In genomic region chr18:267688-268552, GRCh38 we compare ENCODE assay signal across 1 cellular context.
A peak's percentile ranks its signal among the peaks of the same experiment; 100 is the strongest.
TF ChIP-seq lines count a peak whose summit lies in the region.

Gene THOC1 (minus strand): TSS chr18:268047. CDS start chr18:268019, 28 bp downstream.

TF ChIP-seq in HepG2, 621 proteins besides CTCF, POLR2A, EP300 and RAD21 (continued from another document and continues in another):
- TF ChIP-seq, protein P1, sequence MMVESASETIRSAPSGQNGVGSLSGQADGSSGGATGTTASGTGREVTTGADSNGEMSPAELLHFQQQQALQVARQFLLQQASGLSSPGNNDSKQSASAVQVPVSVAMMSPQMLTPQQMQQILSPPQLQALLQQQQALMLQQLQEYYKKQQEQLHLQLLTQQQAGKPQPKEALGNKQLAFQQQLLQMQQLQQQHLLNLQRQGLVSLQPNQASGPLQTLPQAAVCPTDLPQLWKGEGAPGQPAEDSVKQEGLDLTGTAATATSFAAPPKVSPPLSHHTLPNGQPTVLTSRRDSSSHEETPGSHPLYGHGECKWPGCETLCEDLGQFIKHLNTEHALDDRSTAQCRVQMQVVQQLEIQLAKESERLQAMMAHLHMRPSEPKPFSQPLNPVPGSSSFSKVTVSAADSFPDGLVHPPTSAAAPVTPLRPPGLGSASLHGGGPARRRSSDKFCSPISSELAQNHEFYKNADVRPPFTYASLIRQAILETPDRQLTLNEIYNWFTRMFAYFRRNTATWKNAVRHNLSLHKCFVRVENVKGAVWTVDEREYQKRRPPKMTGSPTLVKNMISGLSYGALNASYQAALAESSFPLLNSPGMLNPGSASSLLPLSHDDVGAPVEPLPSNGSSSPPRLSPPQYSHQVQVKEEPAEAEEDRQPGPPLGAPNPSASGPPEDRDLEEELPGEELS (CRISPR knock-in tag; IDR thresholded peaks at IDR 0.05): peak; percentile 54
- 0 out of 2 replicates have a peak, but pooled peaks have one; percentile 61 for TF ChIP-seq ZBTB38 (CRISPR knock-in tag; IDR thresholded peaks at IDR 0.05)
- peak; percentile 98 for TF ChIP-seq ZNF788 (CRISPR knock-in tag; IDR thresholded peaks at IDR 0.05; ENCODE audit: borderline replicate concordance)
- peak; percentile 70; the same call in 1 of the 2 replicates for TF ChIP-seq ZNF441 (CRISPR knock-in tag; IDR thresholded peaks at IDR 0.05; ENCODE audit: borderline replicate concordance)
- no peak for TF ChIP-seq RBM22 (optimal IDR thresholded peaks at IDR 0.05; ENCODE audit: low read length)
- TF ChIP-seq CHCHD3 (CRISPR knock-in tag; IDR thresholded peaks at IDR 0.05): no peak; the same call in 1 of the 2 replicates
- TF ChIP-seq ZNF781 (CRISPR knock-in tag; IDR thresholded peaks at IDR 0.05; ENCODE audit: borderline replicate concordance, not compliant biosample characterization): peak; percentile 70
- 0 out of 2 replicates have a peak, but pooled peaks have one; percentile 19 for TF ChIP-seq MYNN (CRISPR knock-in tag; IDR thresholded peaks at IDR 0.05; ENCODE audit: low read depth)
- TF ChIP-seq, protein P2, sequence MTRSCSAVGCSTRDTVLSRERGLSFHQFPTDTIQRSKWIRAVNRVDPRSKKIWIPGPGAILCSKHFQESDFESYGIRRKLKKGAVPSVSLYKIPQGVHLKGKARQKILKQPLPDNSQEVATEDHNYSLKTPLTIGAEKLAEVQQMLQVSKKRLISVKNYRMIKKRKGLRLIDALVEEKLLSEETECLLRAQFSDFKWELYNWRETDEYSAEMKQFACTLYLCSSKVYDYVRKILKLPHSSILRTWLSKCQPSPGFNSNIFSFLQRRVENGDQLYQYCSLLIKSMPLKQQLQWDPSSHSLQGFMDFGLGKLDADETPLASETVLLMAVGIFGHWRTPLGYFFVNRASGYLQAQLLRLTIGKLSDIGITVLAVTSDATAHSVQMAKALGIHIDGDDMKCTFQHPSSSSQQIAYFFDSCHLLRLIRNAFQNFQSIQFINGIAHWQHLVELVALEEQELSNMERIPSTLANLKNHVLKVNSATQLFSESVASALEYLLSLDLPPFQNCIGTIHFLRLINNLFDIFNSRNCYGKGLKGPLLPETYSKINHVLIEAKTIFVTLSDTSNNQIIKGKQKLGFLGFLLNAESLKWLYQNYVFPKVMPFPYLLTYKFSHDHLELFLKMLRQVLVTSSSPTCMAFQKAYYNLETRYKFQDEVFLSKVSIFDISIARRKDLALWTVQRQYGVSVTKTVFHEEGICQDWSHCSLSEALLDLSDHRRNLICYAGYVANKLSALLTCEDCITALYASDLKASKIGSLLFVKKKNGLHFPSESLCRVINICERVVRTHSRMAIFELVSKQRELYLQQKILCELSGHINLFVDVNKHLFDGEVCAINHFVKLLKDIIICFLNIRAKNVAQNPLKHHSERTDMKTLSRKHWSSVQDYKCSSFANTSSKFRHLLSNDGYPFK (CRISPR knock-in tag; IDR thresholded peaks at IDR 0.05; ENCODE audit: borderline replicate concordance): peak; percentile 94
- TF ChIP-seq ZNF230 (CRISPR knock-in tag; IDR thresholded peaks at IDR 0.05): peak; percentile 94; the same call in 1 of the 2 replicates
- no peak for TF ChIP-seq RAD51 (IDR thresholded peaks at IDR 0.05; ENCODE audit: borderline replicate concordance)
- peak; percentile 86; the same call in 1 of the 2 replicates for TF ChIP-seq HNF1B (CRISPR knock-in tag; IDR thresholded peaks at IDR 0.05)
- TF ChIP-seq, protein P3, sequence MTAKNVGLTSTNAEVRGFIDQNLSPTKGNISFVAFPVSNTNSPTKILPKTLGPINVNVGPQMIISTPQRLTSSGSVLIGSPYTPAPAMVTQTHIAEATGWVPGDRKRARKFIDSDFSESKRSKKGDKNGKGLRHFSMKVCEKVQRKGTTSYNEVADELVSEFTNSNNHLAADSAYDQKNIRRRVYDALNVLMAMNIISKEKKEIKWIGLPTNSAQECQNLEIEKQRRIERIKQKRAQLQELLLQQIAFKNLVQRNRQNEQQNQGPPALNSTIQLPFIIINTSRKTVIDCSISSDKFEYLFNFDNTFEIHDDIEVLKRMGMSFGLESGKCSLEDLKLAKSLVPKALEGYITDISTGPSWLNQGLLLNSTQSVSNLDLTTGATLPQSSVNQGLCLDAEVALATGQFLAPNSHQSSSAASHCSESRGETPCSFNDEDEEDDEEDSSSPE (CRISPR knock-in tag; IDR thresholded peaks at IDR 0.05): peak; percentile 86
- peak; percentile 57; the same call in 1 of the 2 replicates for TF ChIP-seq ZNF652 (CRISPR knock-in tag; IDR thresholded peaks at IDR 0.05; ENCODE audit: borderline replicate concordance, low read depth)
- no peak for TF ChIP-seq ESRRA (CRISPR knock-in tag; IDR thresholded peaks at IDR 0.05; ENCODE audit: low read depth)
- TF ChIP-seq ZBTB33 (CRISPR knock-in tag; IDR thresholded peaks at IDR 0.05): no peak
- peak; percentile 77 for TF ChIP-seq RXRB (CRISPR knock-in tag; IDR thresholded peaks at IDR 0.05; ENCODE audit: borderline replicate concordance)
- TF ChIP-seq HNF4G (IDR thresholded peaks at IDR 0.05; ENCODE audit: borderline replicate concordance, low read depth, low read length): peak; percentile 37; the same call in 1 of the 2 replicates
- TF ChIP-seq HNF4G (CRISPR knock-in tag; IDR thresholded peaks at IDR 0.05; ENCODE audit: borderline replicate concordance, low read depth): no peak; the same call in 1 of the 2 replicates
- TF ChIP-seq ZNF292 (CRISPR knock-in tag; IDR thresholded peaks at IDR 0.05; ENCODE audit: borderline replicate concordance, low read depth): peak; percentile 61; the same call in 1 of the 2 replicates
- TF ChIP-seq ZFYVE20 (CRISPR knock-in tag; IDR thresholded peaks at IDR 0.05; ENCODE audit: borderline replicate concordance, low read depth): no peak
- no peak for TF ChIP-seq ZNF513 (CRISPR knock-in tag; conservative IDR thresholded peaks at IDR 0.05)
- TF ChIP-seq KLF11 (CRISPR knock-in tag; IDR thresholded peaks at IDR 0.05): peak; percentile 57; the same call in 1 of the 2 replicates
- TF ChIP-seq HDAC2 (CRISPR knock-in tag; IDR thresholded peaks at IDR 0.05): peak; percentile 87
- no peak for TF ChIP-seq ZNF644 (CRISPR knock-in tag; IDR thresholded peaks at IDR 0.05; ENCODE audit: low read depth)
- no peak for TF ChIP-seq THAP8 (CRISPR knock-in tag; IDR thresholded peaks at IDR 0.05; ENCODE audit: borderline replicate concordance)
- TF ChIP-seq, protein P4, sequence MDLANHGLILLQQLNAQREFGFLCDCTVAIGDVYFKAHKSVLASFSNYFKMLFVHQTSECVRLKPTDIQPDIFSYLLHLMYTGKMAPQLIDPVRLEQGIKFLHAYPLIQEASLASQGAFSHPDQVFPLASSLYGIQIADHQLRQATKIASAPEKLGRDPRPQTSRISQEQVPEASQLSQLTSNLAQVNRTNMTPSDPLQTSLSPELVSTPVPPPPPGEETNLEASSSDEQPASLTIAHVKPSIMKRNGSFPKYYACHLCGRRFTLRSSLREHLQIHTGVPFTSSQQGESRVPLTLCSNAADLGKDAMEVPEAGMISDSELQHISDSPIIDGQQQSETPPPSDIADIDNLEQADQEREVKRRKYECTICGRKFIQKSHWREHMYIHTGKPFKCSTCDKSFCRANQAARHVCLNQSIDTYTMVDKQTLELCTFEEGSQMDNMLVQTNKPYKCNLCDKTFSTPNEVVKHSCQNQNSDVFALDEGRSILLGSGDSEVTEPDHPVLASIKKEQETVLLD (CRISPR knock-in tag; IDR thresholded peaks at IDR 0.05; ENCODE audit: low read depth): no peak
- TF ChIP-seq ZNF24 (IDR thresholded peaks at IDR 0.05): no peak
- peak; percentile 68 for TF ChIP-seq JUN (CRISPR knock-in tag; IDR thresholded peaks at IDR 0.05)
- TF ChIP-seq TRIM24 (CRISPR knock-in tag; IDR thresholded peaks at IDR 0.05): no peak
- peak; percentile 24; the same call in 1 of the 2 replicates for TF ChIP-seq ZNF691 (CRISPR knock-in tag; IDR thresholded peaks at IDR 0.05; ENCODE audit: borderline replicate concordance, low read depth)
- TF ChIP-seq MTF2 (CRISPR knock-in tag; IDR thresholded peaks at IDR 0.05; ENCODE audit: borderline replicate concordance): no peak
- no peak for TF ChIP-seq PRPF4 (IDR thresholded peaks at IDR 0.05; ENCODE audit: low read depth, low read length, poor library complexity, severe bottlenecking)
- no peak; the same call in 1 of the 2 replicates for TF ChIP-seq SRY (CRISPR knock-in tag; IDR thresholded peaks at IDR 0.05)
- TF ChIP-seq MAFK (conservative IDR thresholded peaks at IDR 0.05 in 1 of 2, IDR thresholded peaks at IDR 0.05 in 1 of 2; ENCODE audit: low read length in 2 of 2): 0 out of 4 replicates have a peak, but pooled peaks of 1 of the 2 experiments have one; percentile 16
- peak; percentile 81 for TF ChIP-seq SNAI1 (CRISPR knock-in tag; IDR thresholded peaks at IDR 0.05; ENCODE audit: borderline replicate concordance)
- TF ChIP-seq SNAPC5 (CRISPR knock-in tag; IDR thresholded peaks at IDR 0.05; ENCODE audit: borderline replicate concordance): no peak
- peak; percentile 12; the same call in 1 of the 2 replicates for TF ChIP-seq ZNF333 (CRISPR knock-in tag; IDR thresholded peaks at IDR 0.05; ENCODE audit: borderline replicate concordance)
- TF ChIP-seq, protein P5, sequence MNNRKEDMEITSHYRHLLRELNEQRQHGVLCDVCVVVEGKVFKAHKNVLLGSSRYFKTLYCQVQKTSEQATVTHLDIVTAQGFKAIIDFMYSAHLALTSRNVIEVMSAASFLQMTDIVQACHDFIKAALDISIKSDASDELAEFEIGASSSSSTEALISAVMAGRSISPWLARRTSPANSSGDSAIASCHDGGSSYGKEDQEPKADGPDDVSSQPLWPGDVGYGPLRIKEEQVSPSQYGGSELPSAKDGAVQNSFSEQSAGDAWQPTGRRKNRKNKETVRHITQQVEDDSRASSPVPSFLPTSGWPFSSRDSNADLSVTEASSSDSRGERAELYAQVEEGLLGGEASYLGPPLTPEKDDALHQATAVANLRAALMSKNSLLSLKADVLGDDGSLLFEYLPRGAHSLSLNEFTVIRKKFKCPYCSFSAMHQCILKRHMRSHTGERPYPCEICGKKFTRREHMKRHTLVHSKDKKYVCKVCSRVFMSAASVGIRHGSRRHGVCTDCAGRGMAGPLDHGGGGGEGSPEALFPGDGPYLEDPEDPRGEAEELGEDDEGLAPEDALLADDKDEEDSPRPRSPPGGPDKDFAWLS (CRISPR knock-in tag; IDR thresholded peaks at IDR 0.05; ENCODE audit: borderline replicate concordance): no peak
- peak; percentile 97 for TF ChIP-seq ZNF350 (CRISPR knock-in tag; IDR thresholded peaks at IDR 0.05; ENCODE audit: borderline replicate concordance, low read depth)
- TF ChIP-seq ZNF841 (CRISPR knock-in tag; IDR thresholded peaks at IDR 0.05; ENCODE audit: borderline replicate concordance): no peak
- no peak for TF ChIP-seq TERF1 (CRISPR knock-in tag; IDR thresholded peaks at IDR 0.05)
